ENCODE assay signal across 8 cellular contexts in the genomic region with DNA sequence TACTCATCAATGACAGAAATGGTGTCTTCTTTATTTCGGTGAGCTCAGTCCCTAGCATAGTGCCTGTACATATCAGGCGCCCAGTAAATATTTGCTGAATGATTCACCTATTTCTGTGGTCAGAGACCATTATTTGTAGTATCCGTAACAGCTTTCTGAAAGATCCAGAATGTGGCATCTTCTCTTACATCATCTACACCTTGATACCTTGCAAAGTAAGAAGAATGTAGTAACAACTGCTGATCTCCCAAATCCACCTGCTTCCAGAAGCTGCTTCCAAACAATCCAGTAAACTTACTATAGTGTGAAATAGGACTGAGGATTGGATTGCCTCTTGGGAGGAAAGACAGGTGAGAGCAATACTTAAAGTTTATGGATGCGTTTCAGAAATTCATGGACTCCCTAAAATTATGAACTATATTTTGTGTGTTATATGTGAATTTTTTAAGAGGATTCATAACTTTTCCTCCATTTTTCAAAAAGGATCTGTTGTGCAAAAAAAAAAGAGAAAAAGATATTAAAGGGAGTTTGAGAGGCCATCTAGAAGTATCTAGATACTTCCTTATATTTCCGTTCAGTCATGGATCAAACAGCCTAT. TPM values are rescaled to one million over a fixed set of nuclear protein-coding genes. Genes with fewer than 3 reads are reported as not detected.
DNase-seq lines count a peak whose midpoint lies in the region; ATAC-seq, FAIRE-seq and TF ChIP-seq lines count a peak whose summit lies in the region.

No MANE protein-coding gene starts in this region.

- no peaks in the 10 kb centered on the region for H3K9me3 ChIP-seq in lower lobe of right lung

- POLR2A ChIA-PET in GM10248 (lab: Yijun Ruan, JAX): interaction anchor here (0.8 kb wide), 1 partner anchor 1172 kb away, joined by 3 read pairs; the partner anchor contains the start of gene AGBL5

- peaks cover 5% of the 10 kb centered on the region for H3K36me3 ChIP-seq in lower lobe of right lung

- peaks cover 18% of the 10 kb centered on the region for H3K4me1 ChIP-seq in lower lobe of right lung

- H3K4me3 ChIP-seq in AG09309 (ENCODE audit: control insufficient read depth, low read depth, low read length): peak overlapping the region; percentile 48
- peak overlapping the region; percentile 100 for H3K4me3 ChIP-seq in lower lobe of right lung

- CTCF ChIA-PET in GM10248 (lab: Yijun Ruan, JAX): interaction anchor here (0.8 to 2.6 kb wide), 5 partner anchors 8 to 367 kb away, joined by 3 to 22 read pairs (median 3); no protein-coding TSS in a partner anchor

- no peak for ATAC-seq in lower lobe of right lung
- ATAC-seq in HG02884 (IDR thresholded peaks at IDR 0.05; ENCODE audit: unreplicated experiment): no peak
- no peak for ATAC-seq in GM21381 (IDR thresholded peaks at IDR 0.05; ENCODE audit: unreplicated experiment)

- TF ChIP-seq CTCF in AG09309 (IDR thresholded peaks at IDR 0.05; ENCODE audit: control insufficient read depth, insufficient read depth, low read depth, low read length, missing control alignments) (no peak), lower lobe of right lung (IDR thresholded peaks at IDR 0.05) (no peak), GM10248 (IDR thresholded peaks at IDR 0.05; ENCODE audit: control extremely low read depth, extremely low read depth, low read depth, missing control alignments) (no peak)

- H3K27me3 ChIP-seq in lower lobe of right lung (ENCODE audit: low read depth): peaks cover 7% of the 10 kb centered on the region

- DNase-seq in AG09309 (ENCODE audit: low read depth) (peak; percentile 25), HTR-8/SVneo (ENCODE audit: insufficient read length, low spot score) (peak; percentile 51), lower lobe of right lung (no peak), globus pallidus (ENCODE audit: low spot score) (no peak), GM10248 (ENCODE audit: extremely low spot score) (no peak)

- no peak for FAIRE-seq in HTR-8/SVneo (lab: Jason Lieb, UNC)

- intact Hi-C loops in lower lobe of right lung (cut with DNase I): no loop called here

- H3K27ac ChIP-seq in angular gyrus (ENCODE audit: low read depth, low read length): peak overlapping the region; percentile 81
- peak overlapping the region; percentile 94 for H3K27ac ChIP-seq in lower lobe of right lung

RNA-seq across cellular contexts. Expression of gene ASXL2, which starts 0.9 kb away (rescaled TPM):
- total RNA-seq in lower lobe of right lung: 39.3 TPM

Comparison
In these comparisons a context has a peak if more than half of its experiments do, and no peak if none do; other contexts are left out.
1. DNase-seq: peak in AG09309 (single experiment) and HTR-8/SVneo (single experiment); none in lower lobe of right lung (single experiment), globus pallidus (single experiment) and GM10248 (single experiment).